In genomic region chr14:58151264-58151700, GRCh38 we compare ENCODE assay signal across 8 cellular contexts. TPM values are rescaled to one million over a fixed set of nuclear protein-coding genes. Genes with fewer than 3 reads are reported as not detected.
DNase-seq lines count a peak whose midpoint lies in the region; ATAC-seq and TF ChIP-seq lines count a peak whose summit lies in the region.

No MANE protein-coding gene starts in this region.

- TF ChIP-seq CTCF in AG09309 (IDR thresholded peaks at IDR 0.05; ENCODE audit: control insufficient read depth, insufficient read depth, low read depth, low read length, missing control alignments): no peak
- no peak for TF ChIP-seq CTCF in H9 (conservative IDR thresholded peaks at IDR 0.05)
- no peak for TF ChIP-seq CTCF in hepatocyte (IDR thresholded peaks at IDR 0.05; ENCODE audit: poor library complexity)
- TF ChIP-seq CTCF in gastrocnemius medialis (IDR thresholded peaks at IDR 0.05 in 4 of 5, conservative IDR thresholded peaks at IDR 0.05 in 1 of 5): no peak

- H3K18ac ChIP-seq in H9 (ENCODE audit: insufficient read length, low read depth, low read length): no peak overlapping the region

- no peak overlapping the region for H3T11ph ChIP-seq in H9 (ENCODE audit: low read length)

- H3K23ac ChIP-seq in H9 (ENCODE audit: insufficient read length, low read depth, low read length): no peak overlapping the region

- H3K79me2 ChIP-seq in H9 (ENCODE audit: insufficient read depth, low read length) (no peaks in the 10 kb centered on the region), hepatocyte (no peaks in the 10 kb centered on the region)

- H3K4me1 Mint-ChIP-seq in H9: peaks cover 50 to 53% of the 10 kb centered on the region in 2 experiments
- H3K4me1 Mint-ChIP-seq in activated T-helper 1 cell treated with anti-CD3 and anti-CD28 coated beads, Interleukin-12 subunit alpha, Interleukin-12 subunit beta, Interleukin-2, Interleukin-4 antibody, amounts not matched to agents 30 ng/mL and 10 ng/mL and 1 ng/mL, durations not matched to agents 14 hours and 24 hours and 36 hours (ENCODE audit: low read depth): peaks cover 21% of the 10 kb centered on the region

- H3K4me1 ChIP-seq in H9 (ENCODE audit: insufficient read depth, low read length) (peaks cover 2% of the 10 kb centered on the region; the same call in 1 of the 2 replicates), hepatocyte (ENCODE audit: insufficient read depth) (peaks cover 4% of the 10 kb centered on the region), gastrocnemius medialis (peaks cover 6 to 13% of the 10 kb centered on the region in 2 donors)

- no peak overlapping the region for H4K5ac ChIP-seq in H9 (ENCODE audit: insufficient read length, low read depth, low read length)

- no peak for TF ChIP-seq POLR2A in gastrocnemius medialis (IDR thresholded peaks at IDR 0.05)

- in situ Hi-C loops in gastrocnemius medialis (cut with MboI; ENCODE audit: low sequenced_read_pairs in 4 of 4): no loop called here

- H3K23me2 ChIP-seq in H9 (ENCODE audit: insufficient read length, low read depth, low read length, poor library complexity, severe bottlenecking): peaks cover 13% of the 10 kb centered on the region

- H3K56ac ChIP-seq in H9 (ENCODE audit: insufficient read length, low read depth, low read length): no peak overlapping the region

- H3K9me2 ChIP-seq in hepatocyte (replicated peaks; ENCODE audit: insufficient read depth): no peaks in the 10 kb centered on the region

- H3K4me2 ChIP-seq in H9 (ENCODE audit: insufficient read depth, insufficient read length, low read length) (peak overlapping the region; percentile 89), hepatocyte (peak overlapping the region; percentile 92)

- H3K4me3 Mint-ChIP-seq in H9: peak overlapping the region; percentile 85 to 91
- peak overlapping the region; percentile 70 for H3K4me3 Mint-ChIP-seq in activated T-helper 1 cell treated with anti-CD3 and anti-CD28 coated beads, Interleukin-12 subunit alpha, Interleukin-12 subunit beta, Interleukin-2, Interleukin-4 antibody, amounts not matched to agents 30 ng/mL and 10 ng/mL and 1 ng/mL, durations not matched to agents 14 hours and 24 hours and 36 hours

- H2AFZ ChIP-seq in H9 (ENCODE audit: low read length) (no peak overlapping the region), hepatocyte (peak overlapping the region; percentile 93)

- no peak overlapping the region for H4K91ac ChIP-seq in H9 (ENCODE audit: insufficient read length, low read depth, low read length)

- no peak overlapping the region for H4K8ac ChIP-seq in H9 (replicated peaks; ENCODE audit: insufficient read length, low read depth, low read length)

- H3K9me3 ChIP-seq in H9 (ENCODE audit: control insufficient read depth, low read depth, low read length) (no peaks in the 10 kb centered on the region), hepatocyte (ENCODE audit: low read depth) (no peaks in the 10 kb centered on the region), gastrocnemius medialis (no peaks in the 10 kb centered on the region)

- H3K9ac ChIP-seq in H9 (ENCODE audit: extremely low read depth, insufficient read length, low read length): peak overlapping the region; percentile 21

- intact Hi-C loops in activated T-helper 1 cell treated with anti-CD3 and anti-CD28 coated beads, Interleukin-12 subunit alpha, Interleukin-12 subunit beta, Interleukin-2, Interleukin-4 antibody, amounts not matched to agents 30 ng/mL and 10 ng/mL and 1 ng/mL, durations not matched to agents 14 hours and 24 hours and 36 hours (cut with micrococcal nuclease): no loop called here
- intact Hi-C loops in gastrocnemius medialis (cut with DNase I; ENCODE audit: low total_unique reads): no loop called here

- H2BK12ac ChIP-seq in H9 (ENCODE audit: insufficient read length, low read depth, low read length): no peak overlapping the region

- H3K79me1 ChIP-seq in H9 (ENCODE audit: insufficient read depth, low read depth, low read length, poor library complexity, severe bottlenecking): no peaks in the 10 kb centered on the region

- ATAC-seq in gastrocnemius medialis (peak; percentile 20 to 30), GM21390 (IDR thresholded peaks at IDR 0.05; ENCODE audit: unreplicated experiment) (no peak), HG02970 (IDR thresholded peaks at IDR 0.05; ENCODE audit: low FRiP score, unreplicated experiment) (no peak)

- no peaks in the 10 kb centered on the region for H4K20me1 ChIP-seq in H9 (ENCODE audit: control insufficient read depth, insufficient read depth, insufficient read length)
- no peaks in the 10 kb centered on the region for H4K20me1 ChIP-seq in hepatocyte (ENCODE audit: insufficient read depth, poor library complexity, severe bottlenecking)

- H2AK5ac ChIP-seq in H9 (ENCODE audit: insufficient read length, low read length): no peak overlapping the region

- no peak overlapping the region for H2BK120ac ChIP-seq in H9 (ENCODE audit: low read depth, low read length, poor library complexity, severe bottlenecking)

- H3K14ac ChIP-seq in H9 (ENCODE audit: insufficient read depth, low read length): no peak overlapping the region

- H3K9me3 Mint-ChIP-seq in H9: no peaks in the 10 kb centered on the region; a peak in 1 of 5 replicates
- H3K9me3 Mint-ChIP-seq in activated T-helper 1 cell treated with anti-CD3 and anti-CD28 coated beads, Interleukin-12 subunit alpha, Interleukin-12 subunit beta, Interleukin-2, Interleukin-4 antibody, amounts not matched to agents 30 ng/mL and 10 ng/mL and 1 ng/mL, durations not matched to agents 14 hours and 24 hours and 36 hours: no peaks in the 10 kb centered on the region

- no peak overlapping the region; a peak in 1 of 7 replicates for H3K27ac Mint-ChIP-seq in H9
- H3K27ac Mint-ChIP-seq in activated T-helper 1 cell treated with anti-CD3 and anti-CD28 coated beads, Interleukin-12 subunit alpha, Interleukin-12 subunit beta, Interleukin-2, Interleukin-4 antibody, amounts not matched to agents 30 ng/mL and 10 ng/mL and 1 ng/mL, durations not matched to agents 14 hours and 24 hours and 36 hours: no peak overlapping the region

- WGBS in H9 (ENCODE audit: extremely low coverage, insufficient read length, low lambda C conversion rate): no CpG with 5 or more reads among the region's 22 CpGs
- 3% methylated on average over 22 of the region's 22 CpGs for WGBS in hepatocyte (ENCODE audit: low lambda C conversion rate, missing lambda C conversion rate)

- H2BK15ac ChIP-seq in H9 (ENCODE audit: low read depth, low read length): no peak overlapping the region

- peak overlapping the region; percentile 74 for H3K4me3 ChIP-seq in AG09309 (ENCODE audit: control insufficient read depth, low read depth, low read length)
- H3K4me3 ChIP-seq in hepatocyte: peak overlapping the region; percentile 82
- H3K4me3 ChIP-seq in gastrocnemius medialis: peak overlapping the region; percentile 55 to 88 (median 71)

- peaks cover 6% of the 10 kb centered on the region; the same call in 1 of the 2 replicates for H3K27me3 ChIP-seq in H9 (ENCODE audit: insufficient read depth, low read length)
- peaks cover 27% of the 10 kb centered on the region for H3K27me3 ChIP-seq in hepatocyte
- H3K27me3 ChIP-seq in gastrocnemius medialis: peaks cover 0 to 4% (median 0%) of the 10 kb centered on the region in 3 donors

- no peak overlapping the region for H3K4ac ChIP-seq in H9 (ENCODE audit: low read depth, low read length)

- no peaks in the 10 kb centered on the region; a peak in 1 of 7 replicates for H3K36me3 Mint-ChIP-seq in H9 (ENCODE audit: insufficient read depth in 1 of 3, low read depth in 3 of 3)
- no peaks in the 10 kb centered on the region for H3K36me3 Mint-ChIP-seq in activated T-helper 1 cell treated with anti-CD3 and anti-CD28 coated beads, Interleukin-12 subunit alpha, Interleukin-12 subunit beta, Interleukin-2, Interleukin-4 antibody, amounts not matched to agents 30 ng/mL and 10 ng/mL and 1 ng/mL, durations not matched to agents 14 hours and 24 hours and 36 hours (ENCODE audit: low read depth)

- DNase-seq in AG09309 (ENCODE audit: low read depth) (no peak), H9 (peak; percentile 39), hepatocyte (ENCODE audit: low spot score) (peak; percentile 6), gastrocnemius medialis (no peak), NCI-H1694 treated with DMSO at 0.1 percent for 48 hours (lab: John Stamatoyannopoulos, UW) (no peak)
- DNase-seq in activated T-helper 1 cell treated with anti-CD3 and anti-CD28 coated beads, Interleukin-12 subunit alpha, Interleukin-12 subunit beta, Interleukin-2, Interleukin-4 antibody, amounts not matched to agents 30 ng/mL and 10 ng/mL and 1 ng/mL, durations not matched to agents 14 hours and 24 hours and 36 hours (ENCODE audit: low spot score): no peak

- H3K36me3 ChIP-seq in hepatocyte (replicated peaks; ENCODE audit: insufficient read depth, low read depth) (no peaks in the 10 kb centered on the region), gastrocnemius medialis (no peaks in the 10 kb centered on the region)

- H2BK20ac ChIP-seq in H9 (ENCODE audit: low read depth, low read length, poor library complexity, severe bottlenecking): no peak overlapping the region

- H3K27ac ChIP-seq in H9 (ENCODE audit: insufficient read length, low read depth, low read length) (no peak overlapping the region), hepatocyte (peak overlapping the region; percentile 51), gastrocnemius medialis (no peak overlapping the region)

- peaks cover 19% of the 10 kb centered on the region for H3K27me3 Mint-ChIP-seq in H9 (ENCODE audit: low read depth)
- H3K27me3 Mint-ChIP-seq in activated T-helper 1 cell treated with anti-CD3 and anti-CD28 coated beads, Interleukin-12 subunit alpha, Interleukin-12 subunit beta, Interleukin-2, Interleukin-4 antibody, amounts not matched to agents 30 ng/mL and 10 ng/mL and 1 ng/mL, durations not matched to agents 14 hours and 24 hours and 36 hours (ENCODE audit: insufficient read depth): peaks cover 49% of the 10 kb centered on the region

- H2BK5ac ChIP-seq in H9 (ENCODE audit: insufficient read length, low read length): no peak overlapping the region

RNA-seq across cellular contexts. Expression of gene ARMH4, which starts 0.7 kb away (rescaled TPM):
- total RNA-seq in H9 (2021): 38.7 and 42.6 TPM in 2 replicates
- total RNA-seq in activated T-helper 1 cell treated with anti-CD3 and anti-CD28 coated beads, Interleukin-12 subunit alpha, Interleukin-12 subunit beta, Interleukin-2, Interleukin-4 antibody, amounts not matched to agents 30 ng/mL and 10 ng/mL and 1 ng/mL, durations not matched to agents 14 hours and 24 hours and 36 hours: not detected in 2 replicates
- total RNA-seq in hepatocyte: 6.6 and 9.2 TPM in 2 replicates
- polyA plus RNA-seq in hepatocyte: 8.1 and 11.3 TPM in 2 replicates
- total RNA-seq in gastrocnemius medialis: 1 to 10 TPM; 1.2 to 3.7 (median 2.0) TPM

RNA-seq across cellular contexts. Expression of gene ACTR10, which starts 48.7 kb away (rescaled TPM):
- total RNA-seq in H9 (2021) (38.4 and 41.0 TPM in 2 replicates), hepatocyte (106 and 120 TPM in 2 replicates), gastrocnemius medialis (100 to 1,000 TPM in 2 of 4 donors, 10 to 100 TPM in 2; 70.6 to 104 (median 88.8) TPM)
- 38.3 and 40.3 TPM in 2 replicates for total RNA-seq in activated T-helper 1 cell treated with anti-CD3 and anti-CD28 coated beads, Interleukin-12 subunit alpha, Interleukin-12 subunit beta, Interleukin-2, Interleukin-4 antibody, amounts not matched to agents 30 ng/mL and 10 ng/mL and 1 ng/mL, durations not matched to agents 14 hours and 24 hours and 36 hours
- 112 and 118 TPM in 2 replicates for polyA plus RNA-seq in hepatocyte

Comparison
In these comparisons a context has a peak if more than half of its experiments do, and no peak if none do; other contexts are left out.
1. DNase-seq: peak in H9 (single experiment) and hepatocyte (single experiment); none in AG09309 (single experiment), activated T-helper 1 cell treated with anti-CD3 and anti-CD28 coated beads, Interleukin-12 subunit alpha, Interleukin-12 subunit beta, Interleukin-2, Interleukin-4 antibody, amounts not matched to agents 30 ng/mL and 10 ng/mL and 1 ng/mL, durations not matched to agents 14 hours and 24 hours and 36 hours (single experiment), gastrocnemius medialis (0 of 2) and NCI-H1694 treated with DMSO at 0.1 percent for 48 hours (single experiment).
2. ATAC-seq: peak in gastrocnemius medialis (2 of 2); none in GM21390 (single experiment) and HG02970 (single experiment).
3. Peak in every context shown above with its lines, with median percentiles within 50 percentile points of each other: H3K4me3 ChIP-seq.